In genomic region chr14:22588419-22589095, GRCh38 we compare ENCODE assay signal across 8 cellular contexts. TPM values are rescaled to one million over a fixed set of nuclear protein-coding genes. Genes with fewer than 3 reads are reported as not detected.
DNase-seq lines count a peak whose midpoint lies in the region; ATAC-seq, FAIRE-seq and TF ChIP-seq lines count a peak whose summit lies in the region.

No MANE protein-coding gene starts in this region.

- DNase-seq in foreskin fibroblast = no peak
- no peak for DNase-seq in small intestine
- DNase-seq in NOMO-1 treated with dmso at 0.1 percent for 144 hours (lab: John Stamatoyannopoulos, UW; ENCODE audit: unreplicated experiment) = no peak

- H3K27me3 ChIP-seq in small intestine (ENCODE audit: control insufficient read depth in 2 of 2, insufficient read depth in 2 of 2, low read length in 2 of 2) = no peaks in the 10 kb centered on the region

- peaks cover 12% of the 10 kb centered on the region for H3K27me3 Mint-ChIP-seq in T-helper 1 cell treated with Interleukin-12 subunit alpha and Interleukin-12 subunit beta and Interleukin-4 antibody, amounts not matched to agents 30 μg/mL and 1 μg/mL, for 36 hours (ENCODE audit: low read depth)

- TF ChIP-seq CTCF in foreskin fibroblast (IDR thresholded peaks at IDR 0.05; ENCODE audit: low read depth, low read length) = no peak

- 0 to 1% (median 1%) methylated on average over 17 of the region's 17 CpGs for WGBS in small intestine, 3 donors

- no peaks in the 10 kb centered on the region for H3K9me3 ChIP-seq in small intestine (ENCODE audit: control insufficient read depth, low read depth)

- H3K36me3 Mint-ChIP-seq in T-helper 1 cell treated with Interleukin-12 subunit alpha and Interleukin-12 subunit beta and Interleukin-4 antibody, amounts not matched to agents 30 μg/mL and 1 μg/mL, for 36 hours (ENCODE audit: low read depth) = peaks cover 26% of the 10 kb centered on the region

- peak overlapping the region; percentile 89 for H3K4me3 Mint-ChIP-seq in T-helper 1 cell treated with Interleukin-12 subunit alpha and Interleukin-12 subunit beta and Interleukin-4 antibody, amounts not matched to agents 30 μg/mL and 1 μg/mL, for 36 hours

- FAIRE-seq in small intestine (lab: Jason Lieb, UNC) = no peak

- peak overlapping the region; percentile 97 for H3K27ac Mint-ChIP-seq in T-helper 1 cell treated with Interleukin-12 subunit alpha and Interleukin-12 subunit beta and Interleukin-4 antibody, amounts not matched to agents 30 μg/mL and 1 μg/mL, for 36 hours

- peaks cover 50% of the 10 kb centered on the region for H3K4me1 Mint-ChIP-seq in T-helper 1 cell treated with Interleukin-12 subunit alpha and Interleukin-12 subunit beta and Interleukin-4 antibody, amounts not matched to agents 30 μg/mL and 1 μg/mL, for 36 hours (ENCODE audit: low read depth)

- no peaks in the 10 kb centered on the region for H3K9me3 Mint-ChIP-seq in T-helper 1 cell treated with Interleukin-12 subunit alpha and Interleukin-12 subunit beta and Interleukin-4 antibody, amounts not matched to agents 30 μg/mL and 1 μg/mL, for 36 hours

- H3K4me3 ChIP-seq in foreskin fibroblast (ENCODE audit: low read depth in 1 of 2, low read length in 2 of 2) (peak overlapping the region; percentile 77 to 99), small intestine (ENCODE audit: low read depth in 1 of 2, low read length in 2 of 2) (peak overlapping the region; percentile 62 to 69)

- ATAC-seq in GM21619 (IDR thresholded peaks at IDR 0.05; ENCODE audit: unreplicated experiment) (peak; percentile 8), GM18520 (IDR thresholded peaks at IDR 0.05; ENCODE audit: unreplicated experiment) (no peak), GM19035 (IDR thresholded peaks at IDR 0.05; ENCODE audit: unreplicated experiment) (no peak), HG03039 (IDR thresholded peaks at IDR 0.05; ENCODE audit: unreplicated experiment) (no peak)

- peak overlapping the region; percentile 89 to 96 for H3K27ac ChIP-seq in small intestine (ENCODE audit: low read depth in 1 of 2, low read length in 1 of 2)

- H3K36me3 ChIP-seq in small intestine (ENCODE audit: control insufficient read depth in 2 of 2, insufficient read depth in 2 of 2, low read length in 2 of 2) = peaks cover 0 to 3% of the 10 kb centered on the region in 2 donors

- peaks cover 5 to 13% of the 10 kb centered on the region in 2 donors for H3K4me1 ChIP-seq in small intestine (ENCODE audit: control insufficient read depth in 2 of 2, insufficient read depth in 1 of 2, low read depth in 1 of 2, low read length in 1 of 2)

RNA-seq across cellular contexts. Expression of gene DAD1, which starts 0.5 kb away (rescaled TPM):
- polyA plus RNA-seq in small intestine = 100 to 1,000 TPM; 147 to 313 (median 249) TPM

RNA-seq across cellular contexts. Expression of gene ABHD4, which starts 9.5 kb away (rescaled TPM):
- polyA plus RNA-seq in small intestine = 10 to 100 TPM; 11.5 to 38.7 (median 24.6) TPM

RNA-seq across cellular contexts. Expression of gene OR6J1, which starts 55.6 kb away (rescaled TPM):
- polyA plus RNA-seq in small intestine = not detected
